Comparison of ENCODE assay signal across 2 cellular contexts in genomic region chr20:63152322-63153253, GRCh38.
TF ChIP-seq lines count a peak whose summit lies in the region.

No MANE protein-coding gene starts in this region.

TF ChIP-seq in IMR-90, 13 proteins besides CTCF, POLR2A, EP300 and RAD21:
- TF ChIP-seq BHLHE40 (IDR thresholded peaks at IDR 0.05; ENCODE audit: low read depth, low read length) = no peak
- no peak for TF ChIP-seq SMC3 (IDR thresholded peaks at IDR 0.05; ENCODE audit: low read depth, low read length)
- no peak for TF ChIP-seq MAFK (IDR thresholded peaks at IDR 0.05; ENCODE audit: low read depth, low read length)
- no peak for TF ChIP-seq MXI1 (IDR thresholded peaks at IDR 0.05; ENCODE audit: borderline replicate concordance, low read depth, low read length)
- TF ChIP-seq NFE2L2 (IDR thresholded peaks at IDR 0.05; ENCODE audit: low read depth, low read length) = no peak
- TF ChIP-seq CHD1 (IDR thresholded peaks at IDR 0.05; ENCODE audit: low read depth, low read length) = no peak
- no peak for TF ChIP-seq RCOR1 (IDR thresholded peaks at IDR 0.05; ENCODE audit: insufficient replicate concordance, low read length)
TF ChIP-seq in IMR-90: peak in this region for 0.

TF ChIP-seq in H1, 55 proteins besides CTCF, POLR2A, EP300 and RAD21:
- no peak for TF ChIP-seq PHF8 (conservative IDR thresholded peaks at IDR 0.05; ENCODE audit: low read depth, low read length)
- peak; percentile 71; the same call in 1 of the 2 replicates for TF ChIP-seq KDM1A (IDR thresholded peaks at IDR 0.05; ENCODE audit: borderline replicate concordance, low read length)
- no peak for TF ChIP-seq NRF1 (IDR thresholded peaks at IDR 0.05; ENCODE audit: low read depth, low read length)
- no peak for TF ChIP-seq POLR2AphosphoS5 (IDR thresholded peaks at IDR 0.05; ENCODE audit: low read depth, low read length)
